In the genomic region with DNA sequence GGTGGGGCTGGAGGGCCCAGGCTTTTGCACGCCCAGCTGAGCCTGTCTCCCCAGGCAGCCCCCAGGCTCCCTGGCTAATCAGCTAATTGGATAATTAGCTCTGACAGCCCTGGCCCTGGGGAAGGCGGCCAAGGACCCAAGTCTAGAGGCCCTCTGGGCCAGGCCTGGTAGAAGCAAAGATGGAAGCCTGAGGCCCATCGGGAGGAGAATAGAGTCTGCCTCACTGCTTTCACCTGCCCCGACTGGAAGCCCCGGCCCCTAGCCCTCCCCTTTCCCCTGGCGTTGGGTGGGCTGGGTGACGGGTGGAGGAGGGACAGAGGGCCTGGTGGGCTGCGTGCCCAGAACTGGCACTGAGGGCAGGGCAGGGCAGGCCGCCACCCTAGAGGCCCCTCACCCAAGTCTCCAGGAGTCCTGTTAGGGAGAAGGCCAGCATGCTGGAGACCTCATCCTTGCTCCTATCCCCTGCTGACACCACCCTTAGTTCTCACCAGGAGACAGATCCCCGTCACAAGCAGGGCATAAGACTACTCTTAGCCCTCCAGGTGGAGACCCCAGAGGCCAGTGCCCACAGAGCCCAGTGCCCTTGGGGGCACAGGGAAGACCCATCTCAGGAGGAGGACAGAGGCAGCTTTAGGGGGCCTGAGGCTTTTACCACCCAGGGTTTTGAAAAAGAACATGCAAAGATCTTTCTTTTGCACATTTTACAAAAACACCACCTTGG, we compare ENCODE assay signal across 1 cellular context.
TF ChIP-seq lines count a peak whose summit lies in the region.

No MANE protein-coding gene starts in this region.

TF ChIP-seq in H1, 55 proteins besides CTCF, POLR2A, EP300 and RAD21:
- TF ChIP-seq SIN3A (conservative IDR thresholded peaks at IDR 0.05 in 1 of 2, IDR thresholded peaks at IDR 0.05 in 1 of 2; ENCODE audit: low read depth in 1 of 2, low read length in 2 of 2) (no peak), HDAC2 (IDR thresholded peaks at IDR 0.05; ENCODE audit: borderline replicate concordance in 1 of 2, low read depth in 2 of 2, low read length in 2 of 2) (no peak), GTF2F1 (IDR thresholded peaks at IDR 0.05; ENCODE audit: borderline replicate concordance, low read depth, low read length) (no peak), MAFK (IDR thresholded peaks at IDR 0.05; ENCODE audit: low read depth, low read length) (no peak), BRCA1 (IDR thresholded peaks at IDR 0.05; ENCODE audit: low read depth, low read length) (no peak), BACH1 (IDR thresholded peaks at IDR 0.05; ENCODE audit: low read length) (no peak), CEBPB (IDR thresholded peaks at IDR 0.05; ENCODE audit: low read depth, low read length) (no peak), FOSL1 (IDR thresholded peaks at IDR 0.05; ENCODE audit: insufficient read depth, low read depth, low read length) (no peak), ZNF274 (IDR thresholded peaks at IDR 0.05; ENCODE audit: borderline replicate concordance, extremely low read depth, low read length) (no peak), SP2 (IDR thresholded peaks at IDR 0.05; ENCODE audit: low read length) (no peak)
- TF ChIP-seq, protein P1, sequence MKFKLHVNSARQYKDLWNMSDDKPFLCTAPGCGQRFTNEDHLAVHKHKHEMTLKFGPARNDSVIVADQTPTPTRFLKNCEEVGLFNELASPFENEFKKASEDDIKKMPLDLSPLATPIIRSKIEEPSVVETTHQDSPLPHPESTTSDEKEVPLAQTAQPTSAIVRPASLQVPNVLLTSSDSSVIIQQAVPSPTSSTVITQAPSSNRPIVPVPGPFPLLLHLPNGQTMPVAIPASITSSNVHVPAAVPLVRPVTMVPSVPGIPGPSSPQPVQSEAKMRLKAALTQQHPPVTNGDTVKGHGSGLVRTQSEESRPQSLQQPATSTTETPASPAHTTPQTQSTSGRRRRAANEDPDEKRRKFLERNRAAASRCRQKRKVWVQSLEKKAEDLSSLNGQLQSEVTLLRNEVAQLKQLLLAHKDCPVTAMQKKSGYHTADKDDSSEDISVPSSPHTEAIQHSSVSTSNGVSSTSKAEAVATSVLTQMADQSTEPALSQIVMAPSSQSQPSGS (IDR thresholded peaks at IDR 0.05; ENCODE audit: low read length) = no peak
- TF ChIP-seq, protein P2, sequence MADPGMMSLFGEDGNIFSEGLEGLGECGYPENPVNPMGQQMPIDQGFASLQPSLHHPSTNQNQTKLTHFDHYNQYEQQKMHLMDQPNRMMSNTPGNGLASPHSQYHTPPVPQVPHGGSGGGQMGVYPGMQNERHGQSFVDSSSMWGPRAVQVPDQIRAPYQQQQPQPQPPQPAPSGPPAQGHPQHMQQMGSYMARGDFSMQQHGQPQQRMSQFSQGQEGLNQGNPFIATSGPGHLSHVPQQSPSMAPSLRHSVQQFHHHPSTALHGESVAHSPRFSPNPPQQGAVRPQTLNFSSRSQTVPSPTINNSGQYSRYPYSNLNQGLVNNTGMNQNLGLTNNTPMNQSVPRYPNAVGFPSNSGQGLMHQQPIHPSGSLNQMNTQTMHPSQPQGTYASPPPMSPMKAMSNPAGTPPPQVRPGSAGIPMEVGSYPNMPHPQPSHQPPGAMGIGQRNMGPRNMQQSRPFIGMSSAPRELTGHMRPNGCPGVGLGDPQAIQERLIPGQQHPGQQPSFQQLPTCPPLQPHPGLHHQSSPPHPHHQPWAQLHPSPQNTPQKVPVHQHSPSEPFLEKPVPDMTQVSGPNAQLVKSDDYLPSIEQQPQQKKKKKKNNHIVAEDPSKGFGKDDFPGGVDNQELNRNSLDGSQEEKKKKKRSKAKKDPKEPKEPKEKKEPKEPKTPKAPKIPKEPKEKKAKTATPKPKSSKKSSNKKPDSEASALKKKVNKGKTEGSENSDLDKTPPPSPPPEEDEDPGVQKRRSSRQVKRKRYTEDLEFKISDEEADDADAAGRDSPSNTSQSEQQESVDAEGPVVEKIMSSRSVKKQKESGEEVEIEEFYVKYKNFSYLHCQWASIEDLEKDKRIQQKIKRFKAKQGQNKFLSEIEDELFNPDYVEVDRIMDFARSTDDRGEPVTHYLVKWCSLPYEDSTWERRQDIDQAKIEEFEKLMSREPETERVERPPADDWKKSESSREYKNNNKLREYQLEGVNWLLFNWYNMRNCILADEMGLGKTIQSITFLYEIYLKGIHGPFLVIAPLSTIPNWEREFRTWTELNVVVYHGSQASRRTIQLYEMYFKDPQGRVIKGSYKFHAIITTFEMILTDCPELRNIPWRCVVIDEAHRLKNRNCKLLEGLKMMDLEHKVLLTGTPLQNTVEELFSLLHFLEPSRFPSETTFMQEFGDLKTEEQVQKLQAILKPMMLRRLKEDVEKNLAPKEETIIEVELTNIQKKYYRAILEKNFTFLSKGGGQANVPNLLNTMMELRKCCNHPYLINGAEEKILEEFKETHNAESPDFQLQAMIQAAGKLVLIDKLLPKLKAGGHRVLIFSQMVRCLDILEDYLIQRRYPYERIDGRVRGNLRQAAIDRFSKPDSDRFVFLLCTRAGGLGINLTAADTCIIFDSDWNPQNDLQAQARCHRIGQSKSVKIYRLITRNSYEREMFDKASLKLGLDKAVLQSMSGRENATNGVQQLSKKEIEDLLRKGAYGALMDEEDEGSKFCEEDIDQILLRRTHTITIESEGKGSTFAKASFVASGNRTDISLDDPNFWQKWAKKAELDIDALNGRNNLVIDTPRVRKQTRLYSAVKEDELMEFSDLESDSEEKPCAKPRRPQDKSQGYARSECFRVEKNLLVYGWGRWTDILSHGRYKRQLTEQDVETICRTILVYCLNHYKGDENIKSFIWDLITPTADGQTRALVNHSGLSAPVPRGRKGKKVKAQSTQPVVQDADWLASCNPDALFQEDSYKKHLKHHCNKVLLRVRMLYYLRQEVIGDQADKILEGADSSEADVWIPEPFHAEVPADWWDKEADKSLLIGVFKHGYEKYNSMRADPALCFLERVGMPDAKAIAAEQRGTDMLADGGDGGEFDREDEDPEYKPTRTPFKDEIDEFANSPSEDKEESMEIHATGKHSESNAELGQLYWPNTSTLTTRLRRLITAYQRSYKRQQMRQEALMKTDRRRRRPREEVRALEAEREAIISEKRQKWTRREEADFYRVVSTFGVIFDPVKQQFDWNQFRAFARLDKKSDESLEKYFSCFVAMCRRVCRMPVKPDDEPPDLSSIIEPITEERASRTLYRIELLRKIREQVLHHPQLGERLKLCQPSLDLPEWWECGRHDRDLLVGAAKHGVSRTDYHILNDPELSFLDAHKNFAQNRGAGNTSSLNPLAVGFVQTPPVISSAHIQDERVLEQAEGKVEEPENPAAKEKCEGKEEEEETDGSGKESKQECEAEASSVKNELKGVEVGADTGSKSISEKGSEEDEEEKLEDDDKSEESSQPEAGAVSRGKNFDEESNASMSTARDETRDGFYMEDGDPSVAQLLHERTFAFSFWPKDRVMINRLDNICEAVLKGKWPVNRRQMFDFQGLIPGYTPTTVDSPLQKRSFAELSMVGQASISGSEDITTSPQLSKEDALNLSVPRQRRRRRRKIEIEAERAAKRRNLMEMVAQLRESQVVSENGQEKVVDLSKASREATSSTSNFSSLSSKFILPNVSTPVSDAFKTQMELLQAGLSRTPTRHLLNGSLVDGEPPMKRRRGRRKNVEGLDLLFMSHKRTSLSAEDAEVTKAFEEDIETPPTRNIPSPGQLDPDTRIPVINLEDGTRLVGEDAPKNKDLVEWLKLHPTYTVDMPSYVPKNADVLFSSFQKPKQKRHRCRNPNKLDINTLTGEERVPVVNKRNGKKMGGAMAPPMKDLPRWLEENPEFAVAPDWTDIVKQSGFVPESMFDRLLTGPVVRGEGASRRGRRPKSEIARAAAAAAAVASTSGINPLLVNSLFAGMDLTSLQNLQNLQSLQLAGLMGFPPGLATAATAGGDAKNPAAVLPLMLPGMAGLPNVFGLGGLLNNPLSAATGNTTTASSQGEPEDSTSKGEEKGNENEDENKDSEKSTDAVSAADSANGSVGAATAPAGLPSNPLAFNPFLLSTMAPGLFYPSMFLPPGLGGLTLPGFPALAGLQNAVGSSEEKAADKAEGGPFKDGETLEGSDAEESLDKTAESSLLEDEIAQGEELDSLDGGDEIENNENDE (IDR thresholded peaks at IDR 0.05; ENCODE audit: insufficient replicate concordance, low read length) = no peak
TF ChIP-seq in H1: peak in this region for 0.
